ENCODE assay signal across 6 cellular contexts in the genomic region with DNA sequence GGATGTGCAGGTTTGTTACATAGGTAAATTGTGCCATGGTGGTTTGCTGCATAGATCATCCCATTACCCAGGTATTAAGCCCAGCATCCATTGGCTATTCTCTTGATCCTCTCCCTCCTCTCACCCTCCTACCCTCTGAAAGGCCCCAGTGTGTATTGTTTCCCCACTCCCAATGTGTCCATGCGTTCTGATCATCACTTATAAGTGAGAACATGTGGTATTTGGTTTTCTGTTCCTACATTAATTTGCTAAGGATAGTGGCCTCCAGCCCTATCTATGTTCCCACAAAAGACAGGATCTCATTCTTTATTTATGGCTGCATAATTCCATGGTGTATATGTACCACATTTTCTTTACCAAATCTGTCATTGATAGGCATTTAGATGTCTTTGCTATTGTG.
"Had no signal": no experiment of that assay in that cellular context is flagged by ENCODE, and none has a peak within 500 bp of the region (broad histone marks: within the 10 kb centered on the region; RNA-seq: fewer than 3 reads in every experiment).

No MANE protein-coding gene starts in this region.

- H3K4me3 ChIP-seq: K562 had no signal

- FAIRE-seq: HTR-8/SVneo, K562 had no signal

- DNase-seq: IMR-90, KBM-7, KG1 had no signal

- H3K27ac ChIP-seq: HL-60 had no signal

- ATAC-seq: K562 had no signal
